Comparison of ENCODE assay signal across 1 cellular context in genomic region chr7:130733866-130734524, GRCh38.
TF ChIP-seq lines count a peak whose summit lies in the region.

KLF14 (minus strand) TSS chr7:130734207; CDS start chr7:130734033, 174 bp downstream.

TF ChIP-seq in GM12878, 131 proteins besides CTCF, POLR2A, EP300 and RAD21 (continued from another document):
- no peak for TF ChIP-seq NR2C2 (IDR thresholded peaks at IDR 0.05; ENCODE audit: borderline replicate concordance, control insufficient read depth, insufficient read length, low read depth)
